In genomic region chr4:80072607-80073361, GRCh38 we compare ENCODE assay signal across 8 cellular contexts. TPM values are rescaled to one million over a fixed set of nuclear protein-coding genes. Genes with fewer than 3 reads are reported as not detected.
DNase-seq lines count a peak whose midpoint lies in the region; ATAC-seq and TF ChIP-seq lines count a peak whose summit lies in the region.

Gene ANTXR2 (minus strand): TSS chr4:80073229. CDS start chr4:80072560, 669 bp downstream.

- H3K4me1 ChIP-seq in duodenal mucosa (ENCODE audit: control insufficient read depth in 1 of 2, insufficient read depth in 2 of 2, low read length in 2 of 2) (peaks cover 33 to 37% of the 10 kb centered on the region in 2 donors), right lobe of liver (peaks cover 0 to 37% (median 9%) of the 10 kb centered on the region in 4 donors)

- no peak for TF ChIP-seq CTCF in right lobe of liver (IDR thresholded peaks at IDR 0.05)

- no peaks in the 10 kb centered on the region for H3K27me3 ChIP-seq in duodenal mucosa (ENCODE audit: control insufficient read depth in 1 of 2, insufficient read depth in 2 of 2, low read length in 2 of 2)
- no peaks in the 10 kb centered on the region for H3K27me3 ChIP-seq in right lobe of liver

- TF ChIP-seq POLR2A in right lobe of liver (IDR thresholded peaks at IDR 0.05) = peak; percentile 93

- peak within 1 kb of the TSS; percentile 62 to 89 for H3K9ac ChIP-seq in duodenal mucosa (ENCODE audit: low read depth in 1 of 2, low read length in 2 of 2)

- H3K27ac ChIP-seq in duodenal mucosa (ENCODE audit: low read depth, low read length) = peak within 1 kb of the TSS; percentile 91
- H3K27ac ChIP-seq in right lobe of liver = peak within 1 kb of the TSS; percentile 93 to 94 (median 93)

- no peaks in the 10 kb centered on the region for H3K9me3 ChIP-seq in duodenal mucosa (ENCODE audit: control insufficient read depth in 1 of 2, low read length in 2 of 2)
- no peaks in the 10 kb centered on the region for H3K9me3 ChIP-seq in right lobe of liver

- in situ Hi-C loops in ACHN (cut with HindIII; ENCODE audit: low pct_ligation_motif_present, low pct_unique_long_range_greater_than_20kb, low sequenced_read_pairs) = no loop called here

- H3K36me3 ChIP-seq in duodenal mucosa (ENCODE audit: control insufficient read depth in 1 of 2, insufficient read depth in 2 of 2, low read length in 2 of 2) (peaks cover under 1 to 10% of the 10 kb centered on the region in 2 donors), right lobe of liver (peaks cover 0 to 6% (median 0%) of the 10 kb centered on the region in 4 donors)

- intact Hi-C loops in right lobe of liver (cut with DNase I) = no loop called here

- DNase-seq in ACHN = peak; percentile 83
- peak; percentile 67 for DNase-seq in NCI-H510A (lab: John Stamatoyannopoulos, UW)
- DNase-seq in activated CD4-positive, alpha-beta T cell treated with anti-CD3 and anti-CD28 coated beads, Interleukin-2, amount 50 U/mL, for 24 hours (ENCODE audit: low read depth in 1 of 2, low spot score in 1 of 2) = peak; percentile 24 to 47
- peak; percentile 93 to 96 (median 96) for DNase-seq in right lobe of liver
- DNase-seq in stimulated activated CD4-positive, alpha-beta T cell treated with anti-CD3 and anti-CD28 coated beads, Interleukin-4, amount 100 ng/mL, for 48 hours (ENCODE audit: low read depth in 2 of 2) = peak; percentile 37 to 62

- ATAC-seq in GM18520 (IDR thresholded peaks at IDR 0.05; ENCODE audit: unreplicated experiment) = peak; percentile 60
- peak; percentile 37 for ATAC-seq in HG03060 (IDR thresholded peaks at IDR 0.05; ENCODE audit: low read depth, unreplicated experiment)
- peak; percentile 89 to 98 (median 93) for ATAC-seq in right lobe of liver

- 0% methylated on average over 12 of the region's 61 CpGs for WGBS in right lobe of liver (ENCODE audit: insufficient coverage, low coverage, low lambda C conversion rate, missing lambda C conversion rate)

- H3K4me3 ChIP-seq in duodenal mucosa (ENCODE audit: low read depth in 1 of 2, low read length in 2 of 2) (peak within 1 kb of the TSS; percentile 82 to 93), right lobe of liver (peak within 1 kb of the TSS; percentile 82 to 94 (median 93))

RNA-seq across cellular contexts. Expression of gene ANTXR2, which starts in this region (rescaled TPM):
- 10 to 100 TPM; 24.5 to 86.0 (median 33.7) TPM for total RNA-seq in right lobe of liver

Comparison
In these comparisons a context has a peak if more than half of its experiments do, and no peak if none do; other contexts are left out.
1. Peak in every context shown above with its lines: DNase-seq, ATAC-seq, H3K4me3 ChIP-seq and H3K27ac ChIP-seq.
2. DNase-seq: peak in every context shown above with its lines; median percentile 96 in right lobe of liver; 83 in ACHN; 67 in NCI-H510A; 50 in stimulated activated CD4-positive, alpha-beta T cell treated with anti-CD3 and anti-CD28 coated beads, Interleukin-4, amount 100 ng/mL, for 48 hours; 36 in activated CD4-positive, alpha-beta T cell treated with anti-CD3 and anti-CD28 coated beads, Interleukin-2, amount 50 U/mL, for 24 hours.
3. ATAC-seq: peak in every context shown above with its lines; median percentile 93 in right lobe of liver; 60 in GM18520; 37 in HG03060.